Comparison of ENCODE assay signal across 18 cellular contexts in genomic region chr4:189809885-189810284, GRCh38.
"Had no signal": no experiment of that assay in that cellular context is flagged by ENCODE, and none has a peak within 500 bp of the region (broad histone marks: within the 10 kb centered on the region; RNA-seq: fewer than 3 reads in every experiment).

No MANE protein-coding gene starts in this region.

- H3K4me1 Mint-ChIP-seq: endodermal cell, neural progenitor cell had no signal

- H3K9ac ChIP-seq: neural progenitor cell had no signal

- H3K4me3 Mint-ChIP-seq: endodermal cell; natural killer cell treated with Interleukin-12 subunit alpha and Interleukin-12 subunit beta and Interleukin-15 and Interleukin-18, amount 100 ng/mL, for 72 hours; neural progenitor cell had no signal

- H3K9me3 ChIP-seq: lower lobe of right lung, ovary, upper lobe of right lung, vagina had no signal

- H3K4me3 ChIP-seq: left lung, lower lobe of right lung, neural progenitor cell, ovary, smooth muscle cell, upper lobe of right lung, vagina had no signal

- H3K27me3 ChIP-seq: left lung, neural progenitor cell, ovary, tibial artery, upper lobe of right lung, vagina had no signal

- H2AFZ ChIP-seq: neural progenitor cell had no signal

- H3K27ac Mint-ChIP-seq: endodermal cell; natural killer cell treated with Interleukin-12 subunit alpha and Interleukin-12 subunit beta and Interleukin-15 and Interleukin-18, amount 100 ng/mL, for 72 hours; neural progenitor cell had no signal

- H3K27ac ChIP-seq: left lung, lower lobe of right lung, neural progenitor cell, ovary, tibial artery, upper lobe of right lung, vagina had no signal

- H3K36me3 ChIP-seq: left lung, lower lobe of right lung, neural progenitor cell, ovary, tibial artery, upper lobe of right lung, vagina had no signal

- H3K4me2 ChIP-seq: neural progenitor cell, smooth muscle cell had no signal

- H3K4me1 ChIP-seq: left lung, lower lobe of right lung, neural progenitor cell, tibial artery, upper lobe of right lung, vagina had no signal

- ATAC-seq: left lung; lower lobe of right lung; natural killer cell treated with Interleukin-12 subunit alpha and Interleukin-12 subunit beta and Interleukin-15 and Interleukin-18, amount 100 ng/mL, for 72 hours; right cardiac atrium; stimulated activated naive CD8-positive, alpha-beta T cell treated with anti-CD3 and anti-CD28 coated beads, Interleukin-15, Interleukin-2, amounts not matched to agents 100 U/mL and 50 U/mL, for 24 hours; upper lobe of right lung had no signal

- DNase-seq: effector CD4-positive, alpha-beta T cell; endodermal cell; islet precursor cell; left lung; lower lobe of right lung; mesenchymal stem cell; midbrain; nucleus accumbens; ovary; right cardiac atrium; stimulated activated CD4-positive, alpha-beta T cell treated with anti-CD3 and anti-CD28 coated beads, Interleukin-2, amount 100 ng/mL, for 48 hours; stimulated activated naive CD8-positive, alpha-beta T cell treated with anti-CD3 and anti-CD28 coated beads, Interleukin-15, Interleukin-2, amounts not matched to agents 100 U/mL and 50 U/mL, for 24 hours; tibial artery; upper lobe of right lung had no signal
